8 cellular contexts compared by ENCODE assay signal in the genomic region with DNA sequence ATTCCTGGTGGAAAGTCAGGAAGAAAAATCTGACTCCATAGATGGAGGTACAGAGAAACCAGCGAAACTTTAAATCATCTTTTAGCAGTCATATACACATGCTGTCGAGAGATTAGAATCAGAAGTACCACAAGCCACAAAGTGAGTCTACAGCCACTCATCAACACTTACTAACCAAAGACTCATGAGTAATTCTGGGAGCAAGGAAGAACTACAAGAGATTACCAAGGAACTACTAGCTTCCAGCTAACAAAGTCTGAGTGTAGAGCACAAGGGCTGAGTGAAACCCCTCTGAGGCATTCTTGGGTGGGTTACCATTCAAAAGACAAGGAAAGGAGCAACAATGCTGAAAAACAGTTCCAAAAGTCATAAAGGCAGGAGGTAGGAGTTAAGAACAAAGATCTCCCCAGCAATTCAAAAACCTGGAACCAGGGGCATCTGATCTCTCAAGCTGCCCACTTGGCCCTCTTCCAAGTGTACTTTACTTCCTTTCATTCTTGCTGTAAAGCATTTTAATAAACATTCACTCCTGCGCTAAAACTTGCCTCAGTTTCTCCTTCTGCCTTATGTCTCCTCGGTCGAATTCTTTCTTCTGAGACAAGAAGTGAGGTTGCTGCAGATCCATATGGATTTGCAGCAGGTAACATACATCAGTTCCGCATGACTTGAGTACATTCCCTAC. TPM values are rescaled to one million over a fixed set of nuclear protein-coding genes. Genes with fewer than 3 reads are reported as not detected.
DNase-seq lines count a peak whose midpoint lies in the region; ATAC-seq and TF ChIP-seq lines count a peak whose summit lies in the region.

No MANE protein-coding gene starts in this region.

- CTCF ChIA-PET in PC-9 (lab: Charles Lee), result interaction anchor here (0.6 kb wide), 1 partner anchor 8 kb away, joined by 3 read pairs; no protein-coding TSS in a partner anchor

- H3K9me2 ChIP-seq in PC-9 (ENCODE audit: insufficient read depth), result no peaks in the 10 kb centered on the region

- H3K36me3 ChIP-seq in RWPE2 (ENCODE audit: low read depth), result peaks cover 56% of the 10 kb centered on the region
- H3K36me3 ChIP-seq in PC-9 (ENCODE audit: low read depth), result peaks cover 55% of the 10 kb centered on the region

- intact Hi-C loops in PC-9 (cut with micrococcal nuclease; ENCODE audit: unreplicated experiment), result no loop called here

- H3K79me2 ChIP-seq in PC-9 (ENCODE audit: low read depth), result peaks cover 90% of the 10 kb centered on the region

- no peaks in the 10 kb centered on the region for H3K27me3 ChIP-seq in RWPE2 (ENCODE audit: insufficient read depth, poor library complexity, severe bottlenecking)
- H3K27me3 ChIP-seq in PC-9 (ENCODE audit: insufficient read depth, low read depth), result no peaks in the 10 kb centered on the region

- TF ChIP-seq CTCF in RWPE2 (IDR thresholded peaks at IDR 0.05; ENCODE audit: poor library complexity, severe bottlenecking) (no peak), PC-9 (conservative IDR thresholded peaks at IDR 0.05) (no peak)

- no peak overlapping the region for H3K4me2 ChIP-seq in PC-9

- peaks cover 23% of the 10 kb centered on the region for H4K20me1 ChIP-seq in PC-9 (ENCODE audit: insufficient read depth)

- DNase-seq in stimulated activated CD4-positive, alpha-beta T cell treated with anti-CD3 and anti-CD28 coated beads, Interleukin-4, amount 100 ng/mL, for 24 hours, result peak; percentile 35
- DNase-seq in stimulated activated CD4-positive, alpha-beta T cell treated with anti-CD3 and anti-CD28 coated beads, Interleukin-4, amount 100 ng/mL, for 4 hours, result no peak
- DNase-seq in RWPE2 (ENCODE audit: low spot score) (no peak), glomerular visceral epithelial cell (ENCODE audit: extremely low spot score) (peak; percentile 74), NCI-H1694 (lab: John Stamatoyannopoulos, UW) (no peak), PC-9 (no peak)

- POLR2A ChIA-PET in PC-9 (lab: Charles Lee; ENCODE audit: unreplicated experiment), result no interaction called here

- BruUV-seq in PC-9 (replicated peaks; lab: Mats Ljungman, UMichigan), result no TSS peak

- H3K9me3 ChIP-seq in RWPE2 (ENCODE audit: severe bottlenecking), result peaks cover 6% of the 10 kb centered on the region
- peaks cover 26% of the 10 kb centered on the region for H3K9me3 ChIP-seq in PC-9 (ENCODE audit: insufficient read depth, low read depth)

- H2AFZ ChIP-seq in PC-9, result no peak overlapping the region

- ATAC-seq in HG03045 (IDR thresholded peaks at IDR 0.05; ENCODE audit: unreplicated experiment) (peak; percentile 64), RWPE2 (ENCODE audit: low read depth) (peak; percentile 60), HG02970 (IDR thresholded peaks at IDR 0.05; ENCODE audit: low FRiP score, unreplicated experiment) (no peak)

- H3K27ac ChIP-seq in RWPE2 (ENCODE audit: poor library complexity, severe bottlenecking), result peak overlapping the region; percentile 18
- no peak overlapping the region for H3K27ac ChIP-seq in PC-9

- peaks cover 14% of the 10 kb centered on the region; the same call in 1 of the 2 replicates for H3F3A ChIP-seq in PC-9 (ENCODE audit: insufficient read depth, low read depth)

- H3K4me1 ChIP-seq in RWPE2 (ENCODE audit: insufficient read depth, poor library complexity, severe bottlenecking) (peaks cover 9% of the 10 kb centered on the region), PC-9 (replicated peaks; ENCODE audit: insufficient read depth) (0 out of 2 replicates have a peak, but pooled peaks cover 7% of the 10 kb centered on the region)

- no peak overlapping the region for H3K4me3 ChIP-seq in RWPE2 (ENCODE audit: severe bottlenecking)
- no peak overlapping the region for H3K4me3 ChIP-seq in PC-9

RNA-seq across cellular contexts. Expression of a gene that starts 13.0 kb away (rescaled TPM):
- 35.2 and 40.4 TPM in 2 replicates for total RNA-seq in PC-9 (2021)

Comparison
In these comparisons a context has a peak if more than half of its experiments do, and no peak if none do; other contexts are left out.
1. DNase-seq: peak in stimulated activated CD4-positive, alpha-beta T cell treated with anti-CD3 and anti-CD28 coated beads, Interleukin-4, amount 100 ng/mL, for 24 hours (single experiment) and glomerular visceral epithelial cell (single experiment); none in stimulated activated CD4-positive, alpha-beta T cell treated with anti-CD3 and anti-CD28 coated beads, Interleukin-4, amount 100 ng/mL, for 4 hours (0 of 2), RWPE2 (single experiment), NCI-H1694 (single experiment) and PC-9 (0 of 2).